In genomic region chr9:130833324-130833990, GRCh38 we compare ENCODE assay signal across 9 cellular contexts. TPM values are rescaled to one million over a fixed set of nuclear protein-coding genes. Genes with fewer than 3 reads are reported as not detected.
DNase-seq lines count a peak whose midpoint lies in the region; ATAC-seq, FAIRE-seq and TF ChIP-seq lines count a peak whose summit lies in the region.
"Had no signal": no experiment of that assay in that cellular context is flagged by ENCODE, and none has a peak within 500 bp of the region (broad histone marks: within the 10 kb centered on the region; RNA-seq: fewer than 3 reads in every experiment).

No MANE protein-coding gene starts in this region.

- H3K9me1 ChIP-seq in K562 (ENCODE audit: control insufficient read depth, insufficient read depth, low read length) = no peaks in the 10 kb centered on the region

- no peaks in the 10 kb centered on the region for H3K27me3 Mint-ChIP-seq in mesothelial cell of epicardium (ENCODE audit: low read depth)

- peak overlapping the region; percentile 99 for H3K27ac Mint-ChIP-seq in mesothelial cell of epicardium

- no peak for ATAC-seq in K562

- CTCF ChIA-PET in K562 (lab: Yijun Ruan, JAX; ENCODE audit: low intra/inter-chr PET ratio) = interaction anchor here (1.0 kb wide), 1 partner anchor 30 kb away, joined by 3 read pairs; no protein-coding TSS in a partner anchor

- H3K27me3 ChIP-seq in left ventricle myocardium inferior (ENCODE audit: low read depth) (no peaks in the 10 kb centered on the region), K562 (ENCODE audit: control insufficient read depth in 2 of 2, insufficient read depth in 2 of 2, low read length in 2 of 2) (no peaks in the 10 kb centered on the region), vagina (no peaks in the 10 kb centered on the region)

- no peak for TF ChIP-seq CTCF in left ventricle myocardium inferior (IDR thresholded peaks at IDR 0.05; ENCODE audit: borderline replicate concordance)
- TF ChIP-seq CTCF in K562 (IDR thresholded peaks at IDR 0.05 in 2 of 3, conservative IDR thresholded peaks at IDR 0.05 in 1 of 3; ENCODE audit: insufficient read depth in 2 of 3, low read depth in 1 of 3, low read length in 3 of 3) = no peak
- no peak for TF ChIP-seq CTCF in mesothelial cell of epicardium (IDR thresholded peaks at IDR 0.05; ENCODE audit: unreplicated experiment)
- no peak for TF ChIP-seq CTCF in vagina (IDR thresholded peaks at IDR 0.05)

- POLR2A ChIA-PET in K562 (lab: Yijun Ruan, JAX) = interaction anchor here (0.5 to 10.2 kb wide), 13 partner anchors 8 to 386 kb away, joined by 3 to 160 read pairs (median 4); no protein-coding TSS in a partner anchor

- peak overlapping the region; percentile 96 for H3K27ac ChIP-seq in left ventricle myocardium inferior (replicated peaks)
- no peak overlapping the region for H3K27ac ChIP-seq in K562 (ENCODE audit: extremely low read depth, low read depth, low read length)
- H3K27ac ChIP-seq in vagina = peak overlapping the region; percentile 91

- no peak for FAIRE-seq in K562 (lab: Jason Lieb, UNC)

- no peak overlapping the region for H3K9ac ChIP-seq in K562 (ENCODE audit: insufficient read depth in 1 of 2, low read depth in 2 of 2, low read length in 2 of 2)

- H3K4me3 Mint-ChIP-seq in mesothelial cell of epicardium = peak overlapping the region; percentile 82

- H3K79me2 ChIP-seq in K562 (ENCODE audit: control insufficient read depth, insufficient read depth, low read length) = no peaks in the 10 kb centered on the region

- in situ Hi-C loops in K562 (cut with MboI) = no loop called here

- H2AFZ ChIP-seq in K562 (ENCODE audit: low read depth, low read length) = no peak overlapping the region

- intact Hi-C loops in left ventricle myocardium inferior (cut with micrococcal nuclease) (no loop called here), cardiac septum (cut with DNase I) (loop anchor here (5.0 to 10.0 kb wide), 2 partner anchors 51 to 119 kb away; no protein-coding TSS in a partner anchor), K562 (cut with micrococcal nuclease) (no loop called here), vagina (cut with DNase I) (no loop called here)

- H3K4me3 ChIP-seq in left ventricle myocardium inferior = peak overlapping the region; percentile 77
- no peak overlapping the region for H3K4me3 ChIP-seq in K562
- peak overlapping the region in 1 of 2 donors; percentile 77 for H3K4me3 ChIP-seq in vagina

- H3K4me1 ChIP-seq in left ventricle myocardium inferior = peaks cover 69% of the 10 kb centered on the region
- H3K4me1 ChIP-seq in K562 (replicated peaks in 1 of 2; ENCODE audit: control insufficient read depth in 2 of 2, insufficient read depth in 2 of 2, low read length in 2 of 2) = peaks cover 0 to 11% of the 10 kb centered on the region in 2 experiments; a peak in 2 of 5 replicates
- peaks cover 55% of the 10 kb centered on the region for H3K4me1 ChIP-seq in vagina

- 85% methylated on average over 6 of the region's 6 CpGs for WGBS in K562 (ENCODE audit: insufficient coverage, low coverage, missing lambda C conversion rate)

- peaks cover 4% of the 10 kb centered on the region for H3K9me3 Mint-ChIP-seq in mesothelial cell of epicardium

- H3K36me3 Mint-ChIP-seq in mesothelial cell of epicardium = peaks cover 4% of the 10 kb centered on the region

- H3K9me3 ChIP-seq in left ventricle myocardium inferior (replicated peaks) (no peaks in the 10 kb centered on the region), K562 (replicated peaks; ENCODE audit: control insufficient read depth, insufficient read depth, low read depth, low read length) (peaks cover 5% of the 10 kb centered on the region; the same call in 1 of the 2 replicates), vagina (no peaks in the 10 kb centered on the region)

- no peak for DNase-seq in left ventricle myocardium inferior
- no peak for DNase-seq in cardiac septum (ENCODE audit: low spot score)
- DNase-seq in K562 (ENCODE audit: extremely low read depth in 1 of 4, low spot score in 3 of 4) = peak in 1 of 4 experiments; percentile 66
- DNase-seq in mesothelial cell of epicardium (ENCODE audit: low spot score in 2 of 2, unreplicated experiment in 2 of 2) = no peak
- no peak for DNase-seq in vagina (ENCODE audit: extremely low spot score in 2 of 2)
- DNase-seq in NCI-H1092 treated with DMSO at 0.1 percent for 48 hours (lab: John Stamatoyannopoulos, UW) = no peak
- DNase-seq in cerebellar nuclear complex (lab: John Stamatoyannopoulos, UW) = no peak
- no peak for DNase-seq in NCI-H146 treated with DMSO at 0.1 percent for 48 hours (lab: John Stamatoyannopoulos, UW; ENCODE audit: unreplicated experiment)
- DNase-seq: activated CD4-positive, alpha-beta T cell treated with anti-CD3 and anti-CD28 coated beads, Interleukin-2, amount 50 U/mL, for 48 hours had no signal

- no peak overlapping the region for H3K4me2 ChIP-seq in K562 (ENCODE audit: insufficient read depth, low read length)

- TF ChIP-seq POLR2A in K562 (conservative IDR thresholded peaks at IDR 0.05) = no peak
- TF ChIP-seq POLR2A in vagina (IDR thresholded peaks at IDR 0.05) = no peak

- no TSS peak for BruUV-seq in K562 (replicated peaks; lab: Mats Ljungman, UMichigan)

- TF ChIP-seq EP300 in K562 (IDR thresholded peaks at IDR 0.05; ENCODE audit: low read length) = no peak

- no peaks in the 10 kb centered on the region for H3K36me3 ChIP-seq in left ventricle myocardium inferior
- peaks cover 25% of the 10 kb centered on the region; the same call in 2 of the 3 replicates for H3K36me3 ChIP-seq in K562 (ENCODE audit: control insufficient read depth, insufficient read depth, low read length)
- H3K36me3 ChIP-seq in vagina = no peaks in the 10 kb centered on the region

- TF ChIP-seq RAD21 in K562 (CRISPR knock-in tag; conservative IDR thresholded peaks at IDR 0.05 in 1 of 2, IDR thresholded peaks at IDR 0.05 in 1 of 2) = no peak

- peaks cover 49% of the 10 kb centered on the region for H3K4me1 Mint-ChIP-seq in mesothelial cell of epicardium

- no peaks in the 10 kb centered on the region for H4K20me1 ChIP-seq in K562 (replicated peaks; ENCODE audit: control insufficient read depth, insufficient read depth, low read length)

TF ChIP-seq in K562, 482 proteins besides CTCF, POLR2A, EP300 and RAD21:
- no peak for TF ChIP-seq ZNF347 (CRISPR knock-in tag; IDR thresholded peaks at IDR 0.05; ENCODE audit: low read depth)
- no peak for TF ChIP-seq TCF7L2 (IDR thresholded peaks at IDR 0.05; ENCODE audit: low read depth, low read length)
- TF ChIP-seq POLR2AphosphoS5 (IDR thresholded peaks at IDR 0.05; ENCODE audit: control insufficient read depth, insufficient read depth, low read depth, low read length) = no peak
- TF ChIP-seq, protein P1, sequence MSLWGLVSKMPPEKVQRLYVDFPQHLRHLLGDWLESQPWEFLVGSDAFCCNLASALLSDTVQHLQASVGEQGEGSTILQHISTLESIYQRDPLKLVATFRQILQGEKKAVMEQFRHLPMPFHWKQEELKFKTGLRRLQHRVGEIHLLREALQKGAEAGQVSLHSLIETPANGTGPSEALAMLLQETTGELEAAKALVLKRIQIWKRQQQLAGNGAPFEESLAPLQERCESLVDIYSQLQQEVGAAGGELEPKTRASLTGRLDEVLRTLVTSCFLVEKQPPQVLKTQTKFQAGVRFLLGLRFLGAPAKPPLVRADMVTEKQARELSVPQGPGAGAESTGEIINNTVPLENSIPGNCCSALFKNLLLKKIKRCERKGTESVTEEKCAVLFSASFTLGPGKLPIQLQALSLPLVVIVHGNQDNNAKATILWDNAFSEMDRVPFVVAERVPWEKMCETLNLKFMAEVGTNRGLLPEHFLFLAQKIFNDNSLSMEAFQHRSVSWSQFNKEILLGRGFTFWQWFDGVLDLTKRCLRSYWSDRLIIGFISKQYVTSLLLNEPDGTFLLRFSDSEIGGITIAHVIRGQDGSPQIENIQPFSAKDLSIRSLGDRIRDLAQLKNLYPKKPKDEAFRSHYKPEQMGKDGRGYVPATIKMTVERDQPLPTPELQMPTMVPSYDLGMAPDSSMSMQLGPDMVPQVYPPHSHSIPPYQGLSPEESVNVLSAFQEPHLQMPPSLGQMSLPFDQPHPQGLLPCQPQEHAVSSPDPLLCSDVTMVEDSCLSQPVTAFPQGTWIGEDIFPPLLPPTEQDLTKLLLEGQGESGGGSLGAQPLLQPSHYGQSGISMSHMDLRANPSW (CRISPR knock-in tag; IDR thresholded peaks at IDR 0.05) = peak; percentile 70; the same call in 1 of the 2 replicates
- TF ChIP-seq CREB5 (CRISPR knock-in tag; IDR thresholded peaks at IDR 0.05) = no peak
- TF ChIP-seq ZNF444 (CRISPR knock-in tag; IDR thresholded peaks at IDR 0.05) = no peak

RNA-seq across cellular contexts. Expression of gene ABL1, which starts 1.6 kb away (rescaled TPM):
- total RNA-seq in left ventricle myocardium inferior = 30.7 TPM
- total RNA-seq in cardiac septum = 38.0 TPM
- total RNA-seq in K562 (2011; cell fraction: chromatin; rRNA removed; ENCODE audit: low replicate concordance) = 105 and 142 TPM in 2 replicates
- 81.7 and 83.9 TPM in 2 replicates for total RNA-seq in K562 (2011; cell fraction: nucleolus; rRNA removed)
- 75.2 and 77.0 TPM in 2 replicates for total RNA-seq in K562 (2011; cell fraction: nucleoplasm; rRNA removed)
- 45.1 and 61.3 TPM in 2 replicates for total RNA-seq in K562 (2014; rRNA removed)
- total RNA-seq in K562 (2014; rRNA removed; fragmentation: Illumina TruSeq; extraction: Trizol) = 28.6 and 30.2 TPM in 2 replicates
- 37.8 and 41.0 TPM in 2 replicates for total RNA-seq in K562 (2015; rRNA removed; fragmentation: Illumina TruSeq; extraction: Trizol)
- total RNA-seq in K562 (2021) = 124 and 130 TPM in 2 replicates
- polyA plus RNA-seq in K562 (2011; rRNA removed) = 26.0 and 35.7 TPM in 2 replicates
- polyA plus RNA-seq in K562 (2011; cell fraction: cytosol; rRNA removed) = 44.5 and 48.8 TPM in 2 replicates
- 51.1 and 57.1 TPM in 2 replicates for polyA plus RNA-seq in K562 (2011; cell fraction: nucleus; rRNA removed)
- polyA plus RNA-seq in K562 (2012) = 65.2 and 79.7 TPM in 2 replicates
- 64.0 and 77.9 TPM in 2 replicates for polyA plus RNA-seq in K562 (2014; fragmentation: Illumina TruSeq; extraction: Trizol)
- polyA plus RNA-seq in K562 (2014; fragmentation: Nextera tagmentation; extraction: Ambion mirVana) = 1 to 10 TPM; 1.5 to 1.6 TPM
- polyA plus RNA-seq in K562 (2014; rRNA removed) = 59.7 and 60.0 TPM in 2 replicates
- polyA minus RNA-seq in K562 (2011; rRNA and poly(A)+ RNA removed) = 64.2 and 66.3 TPM in 2 replicates
- 93.5 and 149 TPM in 2 replicates for polyA minus RNA-seq in K562 (2011; cell fraction: cytosol; rRNA and poly(A)+ RNA removed)
- 21.7 and 40.1 TPM in 2 replicates for polyA minus RNA-seq in K562 (2011; cell fraction: nucleus; rRNA and poly(A)+ RNA removed)
- total RNA-seq in mesothelial cell of epicardium = 112 to 118 TPM (median 117 TPM) in 3 replicates
- total RNA-seq in vagina = 68.5 TPM
